1 cellular context compared by ENCODE assay signal in genomic region chr2:237517163-237517562, GRCh38.
TF ChIP-seq lines count a peak whose summit lies in the region.

No MANE protein-coding gene starts in this region.

TF ChIP-seq in HEK293, 187 proteins besides CTCF, POLR2A, EP300 and RAD21 (continued from another document):
- no peak for TF ChIP-seq ZNF488 (tag by site-specific recombination; IDR thresholded peaks at IDR 0.05)
- TF ChIP-seq ZNF501 (tag by site-specific recombination; IDR thresholded peaks at IDR 0.05), result no peak
- no peak for TF ChIP-seq ZFP3 (tag by site-specific recombination; IDR thresholded peaks at IDR 0.05; ENCODE audit: low read depth)
- peak; percentile 90 for TF ChIP-seq ZNF366 (tag by site-specific recombination; conservative IDR thresholded peaks at IDR 0.05)
- TF ChIP-seq IKZF3 (tag by site-specific recombination; IDR thresholded peaks at IDR 0.05), result no peak
- no peak for TF ChIP-seq OSR2 (tag by site-specific recombination; IDR thresholded peaks at IDR 0.05)
- no peak for TF ChIP-seq ZNF549 (tag by site-specific recombination; IDR thresholded peaks at IDR 0.05)
- no peak for TF ChIP-seq ZNF692 (tag by site-specific recombination; IDR thresholded peaks at IDR 0.05)
- no peak for TF ChIP-seq ZNF639 (tag by site-specific recombination; IDR thresholded peaks at IDR 0.05)
- TF ChIP-seq TSHZ1 (tag by site-specific recombination; IDR thresholded peaks at IDR 0.05; ENCODE audit: borderline replicate concordance), result no peak
- no peak for TF ChIP-seq YY2 (tag by site-specific recombination; IDR thresholded peaks at IDR 0.05)
- no peak for TF ChIP-seq ZNF138 (tag by site-specific recombination; IDR thresholded peaks at IDR 0.05; ENCODE audit: borderline replicate concordance)
- TF ChIP-seq ZNF529 (tag by site-specific recombination; IDR thresholded peaks at IDR 0.05; ENCODE audit: insufficient replicate concordance), result no peak
- TF ChIP-seq ZNF202 (tag by site-specific recombination; IDR thresholded peaks at IDR 0.05; ENCODE audit: borderline replicate concordance), result no peak
- TF ChIP-seq EGR2 (tag by site-specific recombination; IDR thresholded peaks at IDR 0.05; ENCODE audit: low read depth), result peak; percentile 59; the same call in 1 of the 2 replicates
- TF ChIP-seq ZNF184 (tag by site-specific recombination; IDR thresholded peaks at IDR 0.05), result no peak
- TF ChIP-seq KLF7 (tag by site-specific recombination; IDR thresholded peaks at IDR 0.05; ENCODE audit: borderline replicate concordance), result no peak
- peak; percentile 94 for TF ChIP-seq ZBTB17 (tag by site-specific recombination; IDR thresholded peaks at IDR 0.05)
- TF ChIP-seq ZFHX2 (tag by site-specific recombination; conservative IDR thresholded peaks at IDR 0.05), result peak; percentile 20; the same call in 1 of the 2 replicates
- TF ChIP-seq ZNF221 (tag by site-specific recombination; IDR thresholded peaks at IDR 0.05; ENCODE audit: borderline replicate concordance), result no peak
- no peak for TF ChIP-seq ZNF23 (tag by site-specific recombination; IDR thresholded peaks at IDR 0.05; ENCODE audit: borderline replicate concordance)
TF ChIP-seq in HEK293: peak in this region for 4.
